15 cellular contexts compared by ENCODE assay signal in genomic region chr10:63588436-63589180, GRCh38.
A peak's percentile ranks its signal among the peaks of the same experiment; 100 is the strongest.
DNase-seq lines count a peak whose midpoint lies in the region; ATAC-seq and TF ChIP-seq lines count a peak whose summit lies in the region.
"Had no signal": no experiment of that assay in that cellular context is flagged by ENCODE, and none has a peak within 500 bp of the region (broad histone marks: within the 10 kb centered on the region; RNA-seq: fewer than 3 reads in every experiment).

No MANE protein-coding gene starts in this region.

- no peak overlapping the region for H3K27ac Mint-ChIP-seq in Caco-2 (ENCODE audit: unreplicated experiment)
- H3K27ac Mint-ChIP-seq: activated T-helper 1 cell treated with anti-CD3 and anti-CD28 coated beads, Interleukin-12 subunit alpha, Interleukin-12 subunit beta, Interleukin-2, Interleukin-4 antibody, amounts not matched to agents 30 ng/mL and 10 ng/mL and 1 ng/mL, durations not matched to agents 14 hours and 24 hours and 36 hours; stimulated activated naive CD8-positive, alpha-beta T cell treated with anti-CD3 and anti-CD28 coated beads, Interleukin-15, Interleukin-2, amounts not matched to agents 100 ng/mL and 50 ng/mL, for 24 hours had no signal

- no peak for TF ChIP-seq CTCF in Caco-2 (IDR thresholded peaks at IDR 0.05; ENCODE audit: insufficient read depth in 1 of 2, low read depth in 1 of 2, low read length in 1 of 2, severe bottlenecking in 1 of 2, unreplicated experiment in 1 of 2)
- TF ChIP-seq CTCF in left lung (IDR thresholded peaks at IDR 0.05): no peak
- TF ChIP-seq CTCF in gastroesophageal sphincter (IDR thresholded peaks at IDR 0.05): no peak

- H3K27me3 Mint-ChIP-seq in Caco-2 (ENCODE audit: insufficient read depth, unreplicated experiment): no peaks in the 10 kb centered on the region
- H3K27me3 Mint-ChIP-seq: stimulated activated naive CD8-positive, alpha-beta T cell treated with anti-CD3 and anti-CD28 coated beads, Interleukin-15, Interleukin-2, amounts not matched to agents 100 ng/mL and 50 ng/mL, for 24 hours had no signal

- DNase-seq in Caco-2: peak; percentile 39 to 69
- DNase-seq in HPDE6-E6E7 (ENCODE audit: extremely low spot score): peak; percentile 25
- peak; percentile 61 for DNase-seq in amniotic epithelial cell (ENCODE audit: low read depth)
- no peak for DNase-seq in left lung
- DNase-seq in SW480 (ENCODE audit: low spot score): no peak
- DNase-seq in aorta: no peak
- DNase-seq: activated CD4-positive, CD25-positive, alpha-beta regulatory T cell treated with anti-CD3 and anti-CD28 coated beads, Interleukin-2, amount 50 U/mL, for 72 hours; NCI-H82 had no signal

- no TSS peak for BruUV-seq in Caco-2 (replicated peaks; lab: Mats Ljungman, UMichigan)

- no peak overlapping the region for H3K4me3 ChIP-seq in Caco-2 (ENCODE audit: low read depth, low read length)
- no peak overlapping the region for H3K4me3 ChIP-seq in left lung
- no peak overlapping the region for H3K4me3 ChIP-seq in gastroesophageal sphincter
- H3K4me3 ChIP-seq in aorta (ENCODE audit: low read length in 2 of 2): no peak overlapping the region
- H3K4me3 ChIP-seq: BLaER1 treated with 17β-estradiol and CSF1 and Interleukin-3, amounts not matched to agents 10 nM and 100 nM; body of pancreas; SK-N-MC had no signal

- H3K36me3 Mint-ChIP-seq in Caco-2 (ENCODE audit: insufficient read depth, unreplicated experiment): peaks cover 3% of the 10 kb centered on the region

- H3K36me3 ChIP-seq in Caco-2 (ENCODE audit: control insufficient read depth, insufficient read depth, low read length) (no peaks in the 10 kb centered on the region), left lung (no peaks in the 10 kb centered on the region), gastroesophageal sphincter (no peaks in the 10 kb centered on the region), aorta (ENCODE audit: control insufficient read depth in 1 of 2, insufficient read depth in 2 of 2, low read length in 1 of 2) (no peaks in the 10 kb centered on the region)

- H3K27me3 ChIP-seq in Caco-2 (replicated peaks; ENCODE audit: control insufficient read depth, insufficient read depth, low read length) (no peaks in the 10 kb centered on the region), left lung (no peaks in the 10 kb centered on the region), gastroesophageal sphincter (no peaks in the 10 kb centered on the region), aorta (ENCODE audit: control insufficient read depth in 1 of 2, insufficient read depth in 2 of 2, low read length in 1 of 2) (no peaks in the 10 kb centered on the region)
- H3K27me3 ChIP-seq: BLaER1 treated with 17β-estradiol and CSF1 and Interleukin-3, amounts not matched to agents 10 nM and 100 nM; body of pancreas had no signal

- CTCF ChIA-PET in Caco-2 (lab: Charles Lee): no interaction called here

- no peak overlapping the region for H3K4me3 Mint-ChIP-seq in Caco-2 (ENCODE audit: unreplicated experiment)
- H3K4me3 Mint-ChIP-seq: activated T-helper 1 cell treated with anti-CD3 and anti-CD28 coated beads, Interleukin-12 subunit alpha, Interleukin-12 subunit beta, Interleukin-2, Interleukin-4 antibody, amounts not matched to agents 30 ng/mL and 10 ng/mL and 1 ng/mL, durations not matched to agents 14 hours and 24 hours and 36 hours; stimulated activated naive CD8-positive, alpha-beta T cell treated with anti-CD3 and anti-CD28 coated beads, Interleukin-15, Interleukin-2, amounts not matched to agents 100 ng/mL and 50 ng/mL, for 24 hours had no signal

- TF ChIP-seq EP300 in gastroesophageal sphincter (IDR thresholded peaks at IDR 0.05): no peak

- H3K27ac ChIP-seq in left lung (no peak overlapping the region), gastroesophageal sphincter (no peak overlapping the region), aorta (ENCODE audit: low read depth in 1 of 2, low read length in 2 of 2) (no peak overlapping the region)
- H3K27ac ChIP-seq: BLaER1 treated with 17β-estradiol and CSF1 and Interleukin-3, amounts not matched to agents 10 nM and 100 nM; body of pancreas; SK-N-MC had no signal

- H3K9me3 ChIP-seq in Caco-2 (no peaks in the 10 kb centered on the region), left lung (no peaks in the 10 kb centered on the region), gastroesophageal sphincter (no peaks in the 10 kb centered on the region), aorta (ENCODE audit: control insufficient read depth, low read length) (no peaks in the 10 kb centered on the region)
- H3K9me3 ChIP-seq: BLaER1 treated with 17β-estradiol and CSF1 and Interleukin-3, amounts not matched to agents 10 nM and 100 nM; body of pancreas had no signal

- WGBS in gastroesophageal sphincter (ENCODE audit: low coverage in 1 of 2), 2 donors: 70 to 78% methylated on average over 4 of the region's 4 CpGs
- WGBS in aorta, 2 donors: 61 to 63% methylated on average over 4 of the region's 4 CpGs

- H3K4me1 Mint-ChIP-seq in Caco-2 (ENCODE audit: low read depth, unreplicated experiment): no peaks in the 10 kb centered on the region

- H3K9me3 Mint-ChIP-seq in Caco-2 (ENCODE audit: unreplicated experiment): no peaks in the 10 kb centered on the region
- H3K9me3 Mint-ChIP-seq: activated T-helper 1 cell treated with anti-CD3 and anti-CD28 coated beads, Interleukin-12 subunit alpha, Interleukin-12 subunit beta, Interleukin-2, Interleukin-4 antibody, amounts not matched to agents 30 ng/mL and 10 ng/mL and 1 ng/mL, durations not matched to agents 14 hours and 24 hours and 36 hours; stimulated activated naive CD8-positive, alpha-beta T cell treated with anti-CD3 and anti-CD28 coated beads, Interleukin-15, Interleukin-2, amounts not matched to agents 100 ng/mL and 50 ng/mL, for 24 hours had no signal

- TF ChIP-seq POLR2A in gastroesophageal sphincter (IDR thresholded peaks at IDR 0.05): no peak

- intact Hi-C loops in Caco-2 (cut with micrococcal nuclease; ENCODE audit: unreplicated experiment): no loop called here
- intact Hi-C loops in left lung (cut with DNase I): no loop called here
- intact Hi-C loops in aorta (cut with DNase I): loop anchor here (5.0 to 10.0 kb wide), 2 partner anchors 39 to 64 kb away; partner anchors contain the start of gene REEP3 (in 1 of the 2)

- POLR2A ChIA-PET in Caco-2 (lab: Charles Lee): interaction anchor here (0.6 to 1.2 kb wide), 2 partner anchors 41 to 71 kb away, joined by 3 to 7 read pairs; no protein-coding TSS in a partner anchor

- peaks cover 9% of the 10 kb centered on the region for H3K4me1 ChIP-seq in Caco-2
- peaks cover 4 to 8% of the 10 kb centered on the region in 2 donors for H3K4me1 ChIP-seq in left lung
- H3K4me1 ChIP-seq in gastroesophageal sphincter: peaks cover 2 to 43% (median 7%) of the 10 kb centered on the region in 3 donors
- H3K4me1 ChIP-seq in aorta (ENCODE audit: control insufficient read depth in 1 of 2, insufficient read depth in 2 of 2, low read length in 2 of 2): peaks cover 0 to 8% of the 10 kb centered on the region in 2 donors

- ATAC-seq in left lung: peak; percentile 87
- ATAC-seq in GM19455 (IDR thresholded peaks at IDR 0.05; ENCODE audit: unreplicated experiment): no peak
- no peak for ATAC-seq in gastroesophageal sphincter
- no peak for ATAC-seq in aorta (ENCODE audit: low FRiP score)
- ATAC-seq: body of pancreas had no signal

Comparison
In these comparisons a context has a peak if more than half of its experiments do, and no peak if none do; other contexts are left out.
1. DNase-seq: peak in Caco-2 (2 of 2), HPDE6-E6E7 (single experiment) and amniotic epithelial cell (single experiment); none in left lung (0 of 2), SW480 (single experiment) and aorta (0 of 2).
2. intact Hi-C loops: an anchor here in aorta (5.0 to 10.0 kb wide); none called in Caco-2 and left lung.